In genomic region chr3:194364652-194365434, GRCh38 we compare ENCODE assay signal across 9 cellular contexts. TPM values are rescaled to one million over a fixed set of nuclear protein-coding genes. Genes with fewer than 3 reads are reported as not detected.
DNase-seq lines count a peak whose midpoint lies in the region; ATAC-seq and TF ChIP-seq lines count a peak whose summit lies in the region.
"Had no signal": no experiment of that assay in that cellular context is flagged by ENCODE, and none has a peak within 500 bp of the region (broad histone marks: within the 10 kb centered on the region; RNA-seq: fewer than 3 reads in every experiment).

No MANE protein-coding gene starts in this region.

- H3K36me3 ChIP-seq in DND-41 (ENCODE audit: insufficient read depth, low read length) = no peaks in the 10 kb centered on the region
- H3K36me3 ChIP-seq in brain microvascular endothelial cell (replicated peaks) = no peaks in the 10 kb centered on the region
- H3K36me3 ChIP-seq in mesodermal cell (ENCODE audit: control insufficient read depth, insufficient read depth, low read length) = no peaks in the 10 kb centered on the region
- H3K36me3 ChIP-seq in HAP-1 (replicated peaks) = no peaks in the 10 kb centered on the region

- CTCF ChIA-PET in activated CD4-positive, alpha-beta T cell treated with anti-CD3 and anti-CD28 coated beads for 36 hours (lab: Charles Lee) = interaction anchor here (1.1 to 3.0 kb wide), 2 partner anchors 21 to 31 kb away, joined by 4 to 10 read pairs; no protein-coding TSS in a partner anchor

- H2AFZ ChIP-seq in DND-41 (ENCODE audit: low read depth, low read length) = no peak overlapping the region

- H3K9ac ChIP-seq in DND-41 (ENCODE audit: low read depth, low read length) = no peak overlapping the region

- WGBS in mesodermal cell (ENCODE audit: insufficient coverage in 2 of 2), 2 experiments = 33 to 44% methylated on average over 12 to 13 of the region's 20 CpGs

- TF ChIP-seq CTCF in DND-41 (IDR thresholded peaks at IDR 0.05; ENCODE audit: borderline replicate concordance, extremely low read depth, low read length, poor library complexity, severe bottlenecking) (no peak), brain microvascular endothelial cell (IDR thresholded peaks at IDR 0.05; ENCODE audit: low read depth, low read length, missing control alignments) (no peak)

- H3K27me3 ChIP-seq in DND-41 (ENCODE audit: insufficient read depth, low read length, poor library complexity) (peaks cover 11% of the 10 kb centered on the region), brain microvascular endothelial cell (replicated peaks) (peaks cover 24% of the 10 kb centered on the region), HAP-1 (ENCODE audit: low read depth) (peaks cover 10% of the 10 kb centered on the region)

- no peak overlapping the region for H3K27ac ChIP-seq in DND-41 (ENCODE audit: low read length)
- no peak overlapping the region for H3K27ac ChIP-seq in brain microvascular endothelial cell
- peak overlapping the region; percentile 82 for H3K27ac ChIP-seq in mesodermal cell (ENCODE audit: low read depth, low read length, severe bottlenecking)

- H3K9me3 Mint-ChIP-seq in activated CD4-positive, alpha-beta T cell treated with anti-CD3 and anti-CD28 coated beads for 36 hours (ENCODE audit: low read depth) = no peaks in the 10 kb centered on the region
- H3K9me3 Mint-ChIP-seq: stimulated activated effector memory CD8-positive, alpha-beta T cell treated with anti-CD3 and anti-CD28 coated beads, Interleukin-12 subunit alpha, Interleukin-12 subunit beta, amount 100 ng/mL, for 72 hours had no signal

- H3K27me3 Mint-ChIP-seq in activated CD4-positive, alpha-beta T cell treated with anti-CD3 and anti-CD28 coated beads for 36 hours = peaks cover 17% of the 10 kb centered on the region

- POLR2A ChIA-PET in activated CD4-positive, alpha-beta T cell treated with anti-CD3 and anti-CD28 coated beads for 36 hours (lab: Charles Lee) = no interaction called here

- no peak overlapping the region for H3K4me2 ChIP-seq in DND-41 (ENCODE audit: insufficient read depth, low read length)

- DNase-seq in DND-41 = no peak
- DNase-seq in NCI-H1694 (lab: John Stamatoyannopoulos, UW) = peak; percentile 51
- peak; percentile 4 for DNase-seq in brain microvascular endothelial cell
- DNase-seq in activated CD4-positive, alpha-beta T cell treated with anti-CD3 and anti-CD28 coated beads for 36 hours = no peak
- DNase-seq in kidney glomerular epithelial cell (lab: John Stamatoyannopoulos, UW) = no peak
- DNase-seq in HAP-1 (ENCODE audit: low spot score in 2 of 2) = no peak
- DNase-seq in stimulated activated CD8-positive, alpha-beta memory T cell treated with anti-CD3 and anti-CD28 coated beads, Interleukin-4, amount 100 ng/mL, for 48 hours = no peak

- no peak overlapping the region for H3K4me3 ChIP-seq in DND-41 (ENCODE audit: low read depth in 1 of 2, low read length in 2 of 2)
- no peak overlapping the region for H3K4me3 ChIP-seq in brain microvascular endothelial cell (ENCODE audit: low read depth, low read length)
- H3K4me3 ChIP-seq in mesodermal cell (ENCODE audit: extremely low read depth, insufficient read depth, low read length, poor library complexity, severe bottlenecking) = no peak overlapping the region
- no peak overlapping the region for H3K4me3 ChIP-seq in HAP-1

- H3K9me3 ChIP-seq in DND-41 (ENCODE audit: insufficient read depth, low read length, severe bottlenecking) (no peaks in the 10 kb centered on the region), mesodermal cell (ENCODE audit: control insufficient read depth, low read length) (no peaks in the 10 kb centered on the region), HAP-1 (no peaks in the 10 kb centered on the region)

- H3K4me1 ChIP-seq in DND-41 (ENCODE audit: insufficient read depth, low read length) (no peaks in the 10 kb centered on the region), mesodermal cell (ENCODE audit: control insufficient read depth, insufficient read depth, low read length, poor library complexity, severe bottlenecking) (peaks cover 37% of the 10 kb centered on the region), HAP-1 (no peaks in the 10 kb centered on the region)

- no peaks in the 10 kb centered on the region for H4K20me1 ChIP-seq in DND-41 (ENCODE audit: insufficient read depth, low read length)

- in situ Hi-C loops in brain microvascular endothelial cell (cut with HindIII; ENCODE audit: low pct_ligation_motif_present, low sequenced_read_pairs) (no loop called here), HAP-1 (cut with MboI; ENCODE audit: low sequenced_read_pairs) (no loop called here)

- H3K36me3 Mint-ChIP-seq in activated CD4-positive, alpha-beta T cell treated with anti-CD3 and anti-CD28 coated beads for 36 hours (ENCODE audit: low read depth) = no peaks in the 10 kb centered on the region
- H3K36me3 Mint-ChIP-seq: stimulated activated effector memory CD8-positive, alpha-beta T cell treated with anti-CD3 and anti-CD28 coated beads, Interleukin-12 subunit alpha, Interleukin-12 subunit beta, amount 100 ng/mL, for 72 hours had no signal

- ATAC-seq in DND-41 (ENCODE audit: insufficient read depth, low read depth) = peak; percentile 59; the same call in 2 of the 3 replicates
- ATAC-seq in activated CD4-positive, alpha-beta T cell treated with anti-CD3 and anti-CD28 coated beads for 36 hours = no peak
- ATAC-seq: stimulated activated effector memory CD8-positive, alpha-beta T cell treated with anti-CD3 and anti-CD28 coated beads, Interleukin-12 subunit alpha, Interleukin-12 subunit beta, amount 100 ng/mL, for 72 hours had no signal

- no peaks in the 10 kb centered on the region for H3K4me1 Mint-ChIP-seq in activated CD4-positive, alpha-beta T cell treated with anti-CD3 and anti-CD28 coated beads for 36 hours

- H3K27ac Mint-ChIP-seq in activated CD4-positive, alpha-beta T cell treated with anti-CD3 and anti-CD28 coated beads for 36 hours = no peak overlapping the region
- H3K27ac Mint-ChIP-seq: stimulated activated effector memory CD8-positive, alpha-beta T cell treated with anti-CD3 and anti-CD28 coated beads, Interleukin-12 subunit alpha, Interleukin-12 subunit beta, amount 100 ng/mL, for 72 hours had no signal

- no peak overlapping the region for H3K4me3 Mint-ChIP-seq in activated CD4-positive, alpha-beta T cell treated with anti-CD3 and anti-CD28 coated beads for 36 hours
- H3K4me3 Mint-ChIP-seq: stimulated activated effector memory CD8-positive, alpha-beta T cell treated with anti-CD3 and anti-CD28 coated beads, Interleukin-12 subunit alpha, Interleukin-12 subunit beta, amount 100 ng/mL, for 72 hours had no signal

- intact Hi-C loops in activated CD4-positive, alpha-beta T cell treated with anti-CD3 and anti-CD28 coated beads for 36 hours (cut with DNase I, micrococcal nuclease) = no loop called here

- H3K79me2 ChIP-seq in DND-41 (ENCODE audit: insufficient read depth, low read length) = no peaks in the 10 kb centered on the region

RNA-seq across cellular contexts. Expression of gene LRRC15, which starts 4.7 kb away (rescaled TPM):
- 0.63 TPM for polyA plus RNA-seq in mesodermal cell (2013, experiment 1 of 2)
- 0.56 TPM for polyA plus RNA-seq in mesodermal cell (2013, experiment 2 of 2)
- under 1 TPM in 1 of 2 experiments, not detected in 1; 0.04 TPM for total RNA-seq in activated CD4-positive, alpha-beta T cell treated with anti-CD3 and anti-CD28 coated beads for 36 hours

RNA-seq across cellular contexts. Expression of gene CPN2, which starts 13.7 kb away (rescaled TPM):
- 0.15 TPM for polyA plus RNA-seq in mesodermal cell (2013, experiment 1 of 2)
- polyA plus RNA-seq in mesodermal cell (2013, experiment 2 of 2) = not detected
- total RNA-seq in activated CD4-positive, alpha-beta T cell treated with anti-CD3 and anti-CD28 coated beads for 36 hours = not detected

RNA-seq across cellular contexts. Expression of gene GP5, which starts 34.2 kb away (rescaled TPM):
- 0.18 TPM for polyA plus RNA-seq in mesodermal cell (2013, experiment 1 of 2)
- not detected for polyA plus RNA-seq in mesodermal cell (2013, experiment 2 of 2)
- total RNA-seq in activated CD4-positive, alpha-beta T cell treated with anti-CD3 and anti-CD28 coated beads for 36 hours = under 1 TPM; 0.37 to 0.39 TPM

Comparison
In these comparisons a context has a peak if more than half of its experiments do, and no peak if none do; other contexts are left out.
1. DNase-seq: peak in NCI-H1694 (single experiment) and brain microvascular endothelial cell (single experiment); none in DND-41 (single experiment), activated CD4-positive, alpha-beta T cell treated with anti-CD3 and anti-CD28 coated beads for 36 hours (single experiment), kidney glomerular epithelial cell (single experiment), HAP-1 (0 of 2) and stimulated activated CD8-positive, alpha-beta memory T cell treated with anti-CD3 and anti-CD28 coated beads, Interleukin-4, amount 100 ng/mL, for 48 hours (single experiment).